Comparison of ENCODE assay signal across 11 cellular contexts in the genomic region with DNA sequence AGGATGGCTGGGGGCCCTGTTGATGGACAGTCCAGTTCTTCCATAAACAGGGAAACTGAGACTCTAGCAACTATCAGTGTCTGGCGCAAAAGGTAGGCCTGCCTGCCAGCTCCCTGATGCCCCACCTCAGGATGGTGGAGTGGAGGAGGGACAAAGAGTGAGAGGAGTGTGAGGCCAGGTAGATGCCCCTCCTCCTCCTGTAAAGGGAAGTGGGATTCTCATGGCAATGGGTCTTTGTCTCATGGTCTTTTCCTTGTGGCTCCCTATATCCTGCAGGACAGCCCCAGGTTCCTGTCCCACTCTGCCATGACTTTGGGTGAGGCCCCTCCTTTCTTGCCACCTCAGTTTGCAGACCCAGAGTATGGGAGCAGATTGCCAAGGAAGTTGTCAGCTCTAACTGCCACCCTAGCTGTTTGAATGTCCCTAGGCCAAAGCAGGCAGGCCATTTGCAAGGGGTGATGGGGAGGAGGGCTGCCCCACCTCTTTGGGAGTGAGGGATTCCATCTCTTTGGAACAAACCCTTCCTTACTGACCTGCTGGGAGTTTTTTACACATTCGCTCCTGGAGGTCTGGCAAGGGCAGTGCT. TPM values are rescaled to one million over a fixed set of nuclear protein-coding genes. Genes with fewer than 3 reads are reported as not detected.
DNase-seq lines count a peak whose midpoint lies in the region; ATAC-seq and TF ChIP-seq lines count a peak whose summit lies in the region.
"Had no signal": no experiment of that assay in that cellular context is flagged by ENCODE, and none has a peak within 500 bp of the region (broad histone marks: within the 10 kb centered on the region; RNA-seq: fewer than 3 reads in every experiment).

No MANE protein-coding gene starts in this region.

- H3K4me3 Mint-ChIP-seq in immature natural killer cell = no peak overlapping the region

- ATAC-seq in GM19463 (IDR thresholded peaks at IDR 0.05; ENCODE audit: unreplicated experiment) (peak; percentile 11), HG03520 (IDR thresholded peaks at IDR 0.05; ENCODE audit: unreplicated experiment) (peak; percentile 11)

- H3K36me3 Mint-ChIP-seq in immature natural killer cell = peaks cover 0 to 4% (median 0%) of the 10 kb centered on the region in 3 donors

- peak overlapping the region; percentile 24 to 85 (median 66) for H3K27ac Mint-ChIP-seq in immature natural killer cell

- H3K4me3 ChIP-seq in GM12865 (ENCODE audit: low read depth, low read length) = peak overlapping the region; percentile 22
- H3K4me3 ChIP-seq: GM23248 had no signal

- peak; percentile 19 for DNase-seq in GM12865 (ENCODE audit: low read depth)
- no peak for DNase-seq in immature natural killer cell
- DNase-seq in activated CD4-positive, CD25-positive, alpha-beta regulatory T cell treated with anti-CD3 and anti-CD28 coated beads, Interleukin-2, amount 50 U/mL, for 72 hours = no peak
- DNase-seq in globus pallidus (ENCODE audit: low spot score) = no peak
- no peak for DNase-seq in NCI-H524 treated with DMSO at 0.1 percent for 48 hours (lab: John Stamatoyannopoulos, UW)
- DNase-seq in NCI-H1092 (lab: John Stamatoyannopoulos, UW) = no peak
- DNase-seq: activated CD4-positive, alpha-beta T cell treated with anti-CD3 and anti-CD28 coated beads, Interleukin-2, amount 50 U/mL, for 4 hours; DMS79 had no signal

- H3K4me1 Mint-ChIP-seq in immature natural killer cell = peaks cover 51 to 52% of the 10 kb centered on the region in 2 donors

- no peaks in the 10 kb centered on the region for H3K9me3 Mint-ChIP-seq in immature natural killer cell

- H3K27me3 Mint-ChIP-seq in immature natural killer cell (ENCODE audit: low read depth in 3 of 3) = peaks cover 0 to 7% (median 0%) of the 10 kb centered on the region in 3 donors

- no peak for TF ChIP-seq CTCF in GM12865 (IDR thresholded peaks at IDR 0.05; ENCODE audit: insufficient read depth, low read depth, low read length, missing control alignments)

RNA-seq across cellular contexts. Expression of gene DNAH1, which starts 2.8 kb away (rescaled TPM):
- 1 to 10 TPM in 1 of 3 donors, under 1 TPM in 2; 0.31 to 1.8 (median 0.73) TPM for polyA plus RNA-seq in immature natural killer cell

RNA-seq across cellular contexts. Expression of gene GLYCTK, which starts 25.7 kb away (rescaled TPM):
- 10 to 100 TPM in 2 of 3 donors, 1 to 10 TPM in 1; 8.2 to 14.5 (median 12.1) TPM for polyA plus RNA-seq in immature natural killer cell

RNA-seq across cellular contexts. Expression of gene WDR82, which starts 34.8 kb away (rescaled TPM):
- 10 to 100 TPM; 76.9 to 99.5 (median 81.5) TPM for polyA plus RNA-seq in immature natural killer cell
